In genomic region chr22:38519453-38520250, GRCh38 we compare ENCODE assay signal across 24 cellular contexts. TPM values are rescaled to one million over a fixed set of nuclear protein-coding genes. Genes with fewer than 3 reads are reported as not detected.
DNase-seq lines count a peak whose midpoint lies in the region; TF ChIP-seq lines count a peak whose summit lies in the region.
"Had no signal": no experiment of that assay in that cellular context is flagged by ENCODE, and none has a peak within 500 bp of the region (broad histone marks: within the 10 kb centered on the region; RNA-seq: fewer than 3 reads in every experiment).

No MANE protein-coding gene starts in this region.

- WGBS in esophagus squamous epithelium, 2 donors: 88 to 98% methylated on average over 2 of the region's 2 CpGs

- no peak overlapping the region for H3K27ac ChIP-seq in BLaER1
- no peak overlapping the region for H3K27ac ChIP-seq in HEK293 (ENCODE audit: extremely low read depth, low read depth, low read length)
- H3K27ac ChIP-seq in esophagus squamous epithelium: no peak overlapping the region
- H3K27ac ChIP-seq: 22Rv1 had no signal

- H3K4me3 ChIP-seq in BLaER1: no peak overlapping the region
- H3K4me3 ChIP-seq in HEK293 (ENCODE audit: low read depth, low read length): no peak overlapping the region
- no peak overlapping the region for H3K4me3 ChIP-seq in esophagus squamous epithelium
- H3K4me3 ChIP-seq: GM12878 had no signal

- no peaks in the 10 kb centered on the region for H4K20me1 ChIP-seq in BLaER1

- intact Hi-C loops in head of caudate nucleus (cut with DNase I) (no loop called here), esophagus squamous epithelium (cut with DNase I) (no loop called here)

- H3K9me3 Mint-ChIP-seq in immature natural killer cell: no peaks in the 10 kb centered on the region
- H3K9me3 Mint-ChIP-seq: CD4-positive, CD25-positive, alpha-beta regulatory T cell; CD8-positive, alpha-beta memory T cell had no signal

- no peaks in the 10 kb centered on the region for H3K36me3 ChIP-seq in BLaER1
- no peaks in the 10 kb centered on the region for H3K36me3 ChIP-seq in HEK293 (ENCODE audit: control insufficient read depth in 2 of 2, insufficient read depth in 1 of 2, low read length in 2 of 2)
- no peaks in the 10 kb centered on the region for H3K36me3 ChIP-seq in esophagus squamous epithelium
- H3K36me3 ChIP-seq: BE2C had no signal

- H3K27me3 ChIP-seq in BLaER1 (no peaks in the 10 kb centered on the region), esophagus squamous epithelium (no peaks in the 10 kb centered on the region)

- DNase-seq in head of caudate nucleus (peak in 22 of 42 donors; percentile 13 to 78 (median 34)), putamen (ENCODE audit: low spot score) (peak; percentile 71), esophagus squamous epithelium (lab: John Stamatoyannopoulos, UW) (no peak), NCI-H2081 treated with DMSO at 0.1 percent for 48 hours (lab: John Stamatoyannopoulos, UW) (no peak), immature natural killer cell (no peak)
- DNase-seq: ACHN; BE2C; C1 segment of cervical spinal cord; CD4-positive, alpha-beta memory T cell; CD4-positive, CD25-positive, alpha-beta regulatory T cell; CD8-positive, alpha-beta memory T cell; COR-L47; DMS 273 treated with DMSO at 0.1 percent for 48 hours; DMS153; DMS53; DMS79; DND-41; EL; GDM1 had no signal

- peaks cover 26% of the 10 kb centered on the region for H3K4me1 ChIP-seq in BLaER1
- H3K4me1 ChIP-seq in HEK293 (ENCODE audit: control insufficient read depth, insufficient read depth, low read length): no peaks in the 10 kb centered on the region
- H3K4me1 ChIP-seq in esophagus squamous epithelium: no peaks in the 10 kb centered on the region
- H3K4me1 ChIP-seq: BE2C had no signal

- no peak overlapping the region for H3K27ac Mint-ChIP-seq in immature natural killer cell
- H3K27ac Mint-ChIP-seq: CD14-positive monocyte; CD4-positive, alpha-beta memory T cell; CD4-positive, CD25-positive, alpha-beta regulatory T cell; CD8-positive, alpha-beta memory T cell had no signal

- H3K4me1 Mint-ChIP-seq in immature natural killer cell: no peaks in the 10 kb centered on the region
- H3K4me1 Mint-ChIP-seq: CD4-positive, alpha-beta memory T cell; CD4-positive, CD25-positive, alpha-beta regulatory T cell; CD8-positive, alpha-beta memory T cell had no signal

- no peak overlapping the region for H3K9ac ChIP-seq in BLaER1

- no peak for TF ChIP-seq POLR2A in esophagus squamous epithelium (IDR thresholded peaks at IDR 0.05)

- CTCF ChIA-PET in HEK293 (lab: Yijun Ruan, JAX): no interaction called here

- H3K27me3 Mint-ChIP-seq in immature natural killer cell (ENCODE audit: low read depth in 3 of 3): peaks cover 0 to 4% (median 0%) of the 10 kb centered on the region in 3 donors

- H3K4me2 ChIP-seq in BLaER1: peak overlapping the region; percentile 60

- POLR2A ChIA-PET in HEK293 (lab: Yijun Ruan, JAX): no interaction called here

- H3K36me3 Mint-ChIP-seq in immature natural killer cell: no peaks in the 10 kb centered on the region
- H3K36me3 Mint-ChIP-seq: CD14-positive monocyte; CD4-positive, alpha-beta memory T cell; CD4-positive, CD25-positive, alpha-beta regulatory T cell; CD8-positive, alpha-beta memory T cell had no signal

- H3K9me3 ChIP-seq in BLaER1 (no peaks in the 10 kb centered on the region), HEK293 (ENCODE audit: control insufficient read depth, insufficient read depth, low read depth, low read length) (no peaks in the 10 kb centered on the region), esophagus squamous epithelium (no peaks in the 10 kb centered on the region)
- H3K9me3 ChIP-seq: BE2C had no signal

- no peak overlapping the region for H3K4me3 Mint-ChIP-seq in immature natural killer cell
- H3K4me3 Mint-ChIP-seq: CD14-positive monocyte; CD4-positive, alpha-beta memory T cell; CD4-positive, CD25-positive, alpha-beta regulatory T cell; CD8-positive, alpha-beta memory T cell had no signal

- TF ChIP-seq CTCF in HEK293 (tag by site-specific recombination; IDR thresholded peaks at IDR 0.05): no peak
- TF ChIP-seq CTCF in esophagus squamous epithelium (IDR thresholded peaks at IDR 0.05): no peak

TF ChIP-seq in HEK293, 187 proteins besides CTCF, POLR2A, EP300 and RAD21:
- no peak for TF ChIP-seq ZNF146 (tag by site-specific recombination; IDR thresholded peaks at IDR 0.05)
- TF ChIP-seq PRDM1 (tag by site-specific recombination; IDR thresholded peaks at IDR 0.05): peak; percentile 93

RNA-seq across cellular contexts. Expression of gene DDX17, which starts 13.5 kb away (rescaled TPM):
- 100 to 1,000 TPM; 164 to 498 (median 214) TPM for total RNA-seq in esophagus squamous epithelium
- polyA plus RNA-seq in immature natural killer cell: 10 to 100 TPM; 25.9 to 59.1 (median 26.9) TPM

RNA-seq across cellular contexts. Expression of gene DMC1, which starts 50.3 kb away (rescaled TPM):
- total RNA-seq in esophagus squamous epithelium: 1 to 10 TPM in 3 of 4 donors, not detected in 1; 1.1 to 7.2 (median 5.2) TPM
- 1 to 10 TPM in 1 of 3 donors, under 1 TPM in 1, not detected in 1; 0.33 to 1.5 TPM for polyA plus RNA-seq in immature natural killer cell
- total RNA-seq: CD4-positive, CD25-positive, alpha-beta regulatory T cell had no signal
- polyA plus RNA-seq: CD14-positive monocyte; CD4-positive, alpha-beta memory T cell; CD8-positive, alpha-beta memory T cell had no signal

RNA-seq across cellular contexts. Expression of gene KDELR3, which starts 51.8 kb away (rescaled TPM):
- total RNA-seq in esophagus squamous epithelium: 1 to 10 TPM; 1.1 to 9.6 (median 1.9) TPM
- polyA plus RNA-seq in immature natural killer cell: under 1 TPM in 1 of 3 donors, not detected in 2; 0.56 TPM
- total RNA-seq: CD4-positive, alpha-beta memory T cell; CD4-positive, CD25-positive, alpha-beta regulatory T cell had no signal
- polyA plus RNA-seq: CD14-positive monocyte had no signal

Comparison
In these comparisons a context has a peak if more than half of its experiments do, and no peak if none do; other contexts are left out.
1. DNase-seq: peak in head of caudate nucleus (22 of 42) and putamen (single experiment); none in esophagus squamous epithelium (single experiment), NCI-H2081 treated with DMSO at 0.1 percent for 48 hours (single experiment) and immature natural killer cell (0 of 3).